ENCODE assay signal across 26 cellular contexts in the genomic region with DNA sequence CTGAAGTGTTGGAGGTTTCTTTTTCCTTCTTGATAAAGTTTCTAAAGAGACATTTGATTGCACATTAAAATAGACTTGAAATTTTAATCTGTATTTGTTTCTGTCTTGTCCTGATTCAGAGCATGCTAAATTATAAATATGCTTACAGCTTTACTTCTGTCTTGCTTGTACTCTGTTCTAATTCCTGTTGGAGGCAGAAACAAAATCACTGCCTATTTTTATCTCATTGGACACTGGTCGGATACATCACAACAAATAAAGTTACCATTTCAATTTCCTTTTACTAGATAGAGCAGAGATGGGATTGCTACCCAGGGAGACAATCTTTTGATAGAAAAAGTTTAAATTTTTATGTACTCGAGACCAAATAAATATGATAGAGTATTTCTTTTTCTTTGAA. TPM values are rescaled to one million over a fixed set of nuclear protein-coding genes. Genes with fewer than 3 reads are reported as not detected.
"Had no signal": no experiment of that assay in that cellular context is flagged by ENCODE, and none has a peak within 500 bp of the region (broad histone marks: within the 10 kb centered on the region; RNA-seq: fewer than 3 reads in every experiment).

No MANE protein-coding gene starts in this region.

- H3K27ac ChIP-seq: colonic mucosa, epithelial cell of prostate, esophagus squamous epithelium, gastrocnemius medialis, heart left ventricle, hepatocyte, left ventricle myocardium inferior, lower lobe of right lung had no signal

- H3K9me3 ChIP-seq: colonic mucosa, esophagus squamous epithelium, gastrocnemius medialis, heart left ventricle, left ventricle myocardium inferior, lower lobe of right lung, mucosa of descending colon had no signal

- ATAC-seq: effector memory CD8-positive, alpha-beta T cell; esophagus mucosa; gastrocnemius medialis; left colon; left lobe of liver; lower lobe of right lung; mucosa of descending colon had no signal

- H3K4me1 ChIP-seq: colonic mucosa, esophagus squamous epithelium, lower lobe of right lung had no signal

- H3K27me3 ChIP-seq: colonic mucosa, esophagus squamous epithelium, gastrocnemius medialis, heart left ventricle, hepatocyte had no signal

- FAIRE-seq: endometrium, kidney had no signal

- H3K36me3 ChIP-seq: colonic mucosa, esophagus squamous epithelium, gastrocnemius medialis, heart left ventricle, left ventricle myocardium inferior, lower lobe of right lung had no signal

- H3K4me3 ChIP-seq: colonic mucosa, esophagus squamous epithelium, gastrocnemius medialis, heart left ventricle, hepatocyte, left ventricle myocardium inferior, lower lobe of right lung, mucosa of descending colon had no signal

- DNase-seq: colonic mucosa; cortex of kidney; effector CD8-positive, alpha-beta T cell; effector memory CD8-positive, alpha-beta T cell; endodermal cell; erythroblast; esophagus squamous epithelium; foreskin fibroblast; foreskin melanocyte; gastrocnemius medialis; heart left ventricle; hypothalamus; immature natural killer cell; islet precursor cell; kidney; kidney glomerular epithelial cell; left colon; left ventricle myocardium inferior; lower lobe of right lung; mesenchymal stem cell; mucosa of descending colon had no signal

RNA-seq across cellular contexts. Expression of a gene that starts 6.9 kb away (rescaled TPM):
- polyA plus RNA-seq: immature natural killer cell had no signal
